ENCODE assay signal across 35 cellular contexts in genomic region chr1:44375547-44375946, GRCh38.
"Had no signal": no experiment of that assay in that cellular context is flagged by ENCODE, and none has a peak within 500 bp of the region (broad histone marks: within the 10 kb centered on the region; RNA-seq: fewer than 3 reads in every experiment).

No MANE protein-coding gene starts in this region.

- H3K36me3 ChIP-seq: MG63 had no signal

- DNase-seq: Karpas-422, Kasumi-1, MG63, MM.1S, MV-4-11, NCI-H1048, NCI-H1092, NCI-H1092 treated with DMSO at 0.1 percent for 48 hours, NCI-H1105, NCI-H1105 treated with DMSO at 0.1 percent for 48 hours, NCI-H1417, NCI-H1417 treated with DMSO at 0.1 percent for 48 hours, NCI-H1436, NCI-H1436 treated with DMSO at 0.1 percent for 48 hours, NCI-H146, NCI-H1694, NCI-H1694 treated with DMSO at 0.1 percent for 48 hours, NCI-H187, NCI-H187 treated with DMSO at 0.1 percent for 48 hours, NCI-H1930, NCI-H2029, NCI-H2029 treated with DMSO at 0.1 percent for 48 hours, NCI-H2081, NCI-H2081 treated with DMSO at 0.1 percent for 48 hours, NCI-H2107, NCI-H2171, NCI-H2171 treated with DMSO at 0.1 percent for 48 hours, NCI-H2227 treated with DMSO at 0.1 percent for 48 hours, NCI-H226, NCI-H345, NCI-H446, NCI-H510A, NCI-H510A treated with DMSO at 0.1 percent for 48 hours, NCI-H524, NCI-H524 treated with DMSO at 0.1 percent for 48 hours had no signal

- H3K9me3 ChIP-seq: MG63 had no signal

- H3K4me3 ChIP-seq: MG63 had no signal

- H3K27me3 ChIP-seq: MG63 had no signal
